In genomic region chr1:177301425-177302124, GRCh38 we compare ENCODE assay signal across 20 cellular contexts.
DNase-seq lines count a peak whose midpoint lies in the region; ATAC-seq and TF ChIP-seq lines count a peak whose summit lies in the region.
"Had no signal": no experiment of that assay in that cellular context is flagged by ENCODE, and none has a peak within 500 bp of the region (broad histone marks: within the 10 kb centered on the region; RNA-seq: fewer than 3 reads in every experiment).

No MANE protein-coding gene starts in this region.

- no peak overlapping the region for H3K4me3 ChIP-seq in cardiac muscle cell
- H3K4me3 ChIP-seq: SJSA1 had no signal

- no peak for ATAC-seq in Right ventricle myocardium superior (ENCODE audit: poor library complexity)
- no peak for ATAC-seq in GM18502 (IDR thresholded peaks at IDR 0.05; ENCODE audit: poor library complexity, unreplicated experiment)
- ATAC-seq: HCT116, PC-3 had no signal

- no peak for TF ChIP-seq CTCF in cardiac muscle cell (IDR thresholded peaks at IDR 0.05; ENCODE audit: low read depth, low read length)

- H3K27ac ChIP-seq in cardiac muscle cell (peak overlapping the region; percentile 14), cingulate gyrus (ENCODE audit: low read depth, low read length) (peak overlapping the region; percentile 30), substantia nigra (ENCODE audit: low read depth, low read length, poor library complexity, severe bottlenecking) (peak overlapping the region; percentile 79)
- H3K27ac ChIP-seq: 22Rv1, HL-60, SJSA1 had no signal

- H3K9me3 ChIP-seq in cardiac muscle cell (ENCODE audit: low read depth) = no peaks in the 10 kb centered on the region
- H3K9me3 ChIP-seq: SJSA1 had no signal

- no peaks in the 10 kb centered on the region for H3K36me3 ChIP-seq in cardiac muscle cell
- H3K36me3 ChIP-seq: SJSA1 had no signal

- no peaks in the 10 kb centered on the region for H3K4me1 ChIP-seq in cardiac muscle cell (ENCODE audit: low read depth)
- H3K4me1 ChIP-seq: SJSA1 had no signal

- DNase-seq in cardiac muscle cell (ENCODE audit: low read depth in 1 of 2, low spot score in 1 of 2) (no peak), Right ventricle myocardium superior (no peak), globus pallidus (ENCODE audit: low spot score) (peak; percentile 78), substantia nigra (lab: John Stamatoyannopoulos, UW) (peak in 3 of 49 donors; percentile 3 to 34 (median 8)), SK-N-DZ (ENCODE audit: low spot score) (no peak), NCI-H82 treated with DMSO at 0.1 percent for 48 hours (lab: John Stamatoyannopoulos, UW; ENCODE audit: unreplicated experiment) (no peak)
- DNase-seq: Calu3; Karpas-422; NCI-H1436; NCI-H187 treated with DMSO at 0.1 percent for 48 hours; NCI-H2171 treated with DMSO at 0.1 percent for 48 hours; NCI-H774; NK-92 treated with Interleukin-12 subunit alpha and Interleukin-12 subunit beta, amount 100 ng/mL, for 24 hours; PC-3 had no signal

- intact Hi-C loops in Right ventricle myocardium superior (cut with DNase I) = no loop called here

- no peaks in the 10 kb centered on the region for H3K27me3 ChIP-seq in cardiac muscle cell
- H3K27me3 ChIP-seq: SJSA1 had no signal

Comparison
In these comparisons a context has a peak if more than half of its experiments do, and no peak if none do; other contexts are left out.
1. H3K27ac ChIP-seq: peak in every context shown above with its lines; median percentile 79 in substantia nigra; 30 in cingulate gyrus; 14 in cardiac muscle cell.